15 cellular contexts compared by ENCODE assay signal in genomic region chr4:82733636-82734035, GRCh38.
DNase-seq lines count a peak whose midpoint lies in the region; ATAC-seq, FAIRE-seq and TF ChIP-seq lines count a peak whose summit lies in the region.
"Had no signal": no experiment of that assay in that cellular context is flagged by ENCODE, and none has a peak within 500 bp of the region (broad histone marks: within the 10 kb centered on the region; RNA-seq: fewer than 3 reads in every experiment).

No MANE protein-coding gene starts in this region.

- TF ChIP-seq CTCF in PC-3 (conservative IDR thresholded peaks at IDR 0.05; ENCODE audit: low read depth, low read length): no peak
- no peak for TF ChIP-seq CTCF in dorsolateral prefrontal cortex (IDR thresholded peaks at IDR 0.05 in 54 of 56, conservative IDR thresholded peaks at IDR 0.05 in 2 of 56; ENCODE audit: low read depth in 1 of 56, partially characterized antibody in 56 of 56)
- TF ChIP-seq CTCF in pancreas (IDR thresholded peaks at IDR 0.05): no peak

- WGBS in pancreas, 2 donors: 65 to 73% methylated on average over 7 of the region's 7 CpGs

- CTCF ChIA-PET in PC-3 (lab: Charles Lee): no interaction called here

- no peaks in the 10 kb centered on the region for H3K9me2 ChIP-seq in PC-3 (replicated peaks; ENCODE audit: low read length)

- peak overlapping the region; percentile 24; the same call in 1 of the 2 replicates for H3K9ac ChIP-seq in PC-3 (ENCODE audit: low read length)

- POLR2A ChIA-PET in PC-3 (lab: Charles Lee; ENCODE audit: unreplicated experiment): no interaction called here

- BruUV-seq in PC-3 (replicated peaks; lab: Mats Ljungman, UMichigan): no TSS peak

- peak; percentile 88 for ATAC-seq in PC-3
- ATAC-seq in pancreas: peak; percentile 36 to 71 (median 50)
- ATAC-seq: effector memory CD8-positive, alpha-beta T cell; GM23338; lower lobe of right lung had no signal

- H3K4me3 ChIP-seq in PC-3 (ENCODE audit: low read length) (no peak overlapping the region), dorsolateral prefrontal cortex (no peak overlapping the region), pancreas (no peak overlapping the region)
- H3K4me3 ChIP-seq: GM23338, lower lobe of right lung, sigmoid colon, suprapubic skin had no signal

- H3K27me3 ChIP-seq in PC-3 (ENCODE audit: low read length) (no peaks in the 10 kb centered on the region), dorsolateral prefrontal cortex (no peaks in the 10 kb centered on the region), pancreas (no peaks in the 10 kb centered on the region)
- H3K27me3 ChIP-seq: sigmoid colon, suprapubic skin had no signal

- peak; percentile 65 for DNase-seq in HCEC 1CT
- peak; percentile 67 for DNase-seq in PC-3
- peak in 2 of 10 donors; percentile 34 to 72 for DNase-seq in dorsolateral prefrontal cortex
- DNase-seq in pancreas: peak in 1 of 6 donors; percentile 34
- no peak for DNase-seq in head of caudate nucleus
- DNase-seq in NCI-H1417 (lab: John Stamatoyannopoulos, UW): no peak
- DNase-seq in NCI-H1930 (lab: John Stamatoyannopoulos, UW): no peak
- DNase-seq: activated T-cell treated with anti-CD3 and anti-CD28 coated beads for 4 hours; CD4-positive, CD25-positive, alpha-beta regulatory T cell; effector memory CD8-positive, alpha-beta T cell; lower lobe of right lung; sigmoid colon had no signal

- H3K36me3 ChIP-seq in PC-3 (ENCODE audit: low read depth, low read length) (no peaks in the 10 kb centered on the region), pancreas (no peaks in the 10 kb centered on the region)
- H3K36me3 ChIP-seq: lower lobe of right lung, sigmoid colon, suprapubic skin had no signal

- no peaks in the 10 kb centered on the region for H4K20me1 ChIP-seq in PC-3 (ENCODE audit: low read length)

- H3K4me2 ChIP-seq in PC-3 (ENCODE audit: low read length): peak overlapping the region; percentile 20; the same call in 1 of the 2 replicates
- H3K4me2 ChIP-seq: GM23338 had no signal

- no peaks in the 10 kb centered on the region for H3F3A ChIP-seq in PC-3 (ENCODE audit: low read length, unreplicated experiment)

- peak overlapping the region; percentile 45 for H3K27ac ChIP-seq in PC-3 (ENCODE audit: low read length)
- peak overlapping the region in 33 of 59 donors; percentile 1 to 92 (median 53) for H3K27ac ChIP-seq in dorsolateral prefrontal cortex
- H3K27ac ChIP-seq in pancreas: no peak overlapping the region
- H3K27ac ChIP-seq: HL-60, lower lobe of right lung, sigmoid colon, suprapubic skin had no signal

- H2AFZ ChIP-seq in PC-3 (ENCODE audit: low read length): peak overlapping the region; percentile 46; the same call in 1 of the 2 replicates
- H2AFZ ChIP-seq: GM23338 had no signal

- FAIRE-seq in pancreas (lab: Jason Lieb, UNC): no peak

- H3K9me3 ChIP-seq in PC-3 (ENCODE audit: low read length) (no peaks in the 10 kb centered on the region), pancreas (no peaks in the 10 kb centered on the region)
- H3K9me3 ChIP-seq: lower lobe of right lung, sigmoid colon, suprapubic skin had no signal

- H3K4me1 ChIP-seq in PC-3 (ENCODE audit: insufficient read depth, low read length) (peaks cover 13% of the 10 kb centered on the region), pancreas (peaks cover 0 to 11% (median 6%) of the 10 kb centered on the region in 3 donors)
- H3K4me1 ChIP-seq: lower lobe of right lung, suprapubic skin had no signal

- intact Hi-C loops in PC-3 (cut with micrococcal nuclease) (no loop called here), dorsolateral prefrontal cortex (cut with DNase I) (loop anchor here (5.0 to 10.0 kb wide), 2 partner anchors 109 to 206 kb away; no protein-coding TSS in a partner anchor), pancreas (cut with DNase I) (loop anchor here in 1 of 3 donors (10.0 kb wide), 1 partner anchor 269 kb away; no protein-coding TSS in a partner anchor), head of caudate nucleus (cut with DNase I) (no loop called here)

- H3K79me2 ChIP-seq in PC-3 (ENCODE audit: low read length): no peaks in the 10 kb centered on the region

Comparison
In these comparisons a context has a peak if more than half of its experiments do, and no peak if none do; other contexts are left out.
1. DNase-seq: peak in HCEC 1CT (single experiment) and PC-3 (single experiment); none in head of caudate nucleus (0 of 42), NCI-H1417 (0 of 3) and NCI-H1930 (0 of 2).
2. H3K27ac ChIP-seq: peak in PC-3 (single experiment) and dorsolateral prefrontal cortex (33 of 59); none in pancreas (0 of 4).
3. intact Hi-C loops: an anchor here in dorsolateral prefrontal cortex (5.0 to 10.0 kb wide); none called in PC-3 and head of caudate nucleus.